ENCODE assay signal across 12 cellular contexts in genomic region chr6:137832110-137832509, GRCh38. TPM values are rescaled to one million over a fixed set of nuclear protein-coding genes. Genes with fewer than 3 reads are reported as not detected.
DNase-seq lines count a peak whose midpoint lies in the region; ATAC-seq and TF ChIP-seq lines count a peak whose summit lies in the region.
"Had no signal": no experiment of that assay in that cellular context is flagged by ENCODE, and none has a peak within 500 bp of the region (broad histone marks: within the 10 kb centered on the region; RNA-seq: fewer than 3 reads in every experiment).

No MANE protein-coding gene starts in this region.

- H3K4me3 Mint-ChIP-seq in stimulated activated naive CD8-positive, alpha-beta T cell treated with anti-CD3 and anti-CD28 coated beads, Interleukin-15, Interleukin-2, amounts not matched to agents 100 ng/mL and 50 ng/mL, for 24 hours: peak overlapping the region; percentile 35

- no peak overlapping the region for H3K4me3 ChIP-seq in fibroblast of the aortic adventitia (ENCODE audit: low read depth, low read length)
- H3K4me3 ChIP-seq: transverse colon had no signal

- no peak for ATAC-seq in stimulated activated naive CD8-positive, alpha-beta T cell treated with anti-CD3 and anti-CD28 coated beads, Interleukin-15, Interleukin-2, amounts not matched to agents 100 U/mL and 50 U/mL, for 24 hours
- no peak for ATAC-seq in SK-N-SH treated with all-trans-retinoic acid at 6 μM for 48 hours

- peaks cover 60% of the 10 kb centered on the region for H3K4me1 Mint-ChIP-seq in stimulated activated naive CD8-positive, alpha-beta T cell treated with anti-CD3 and anti-CD28 coated beads, Interleukin-15, Interleukin-2, amounts not matched to agents 100 ng/mL and 50 ng/mL, for 24 hours (ENCODE audit: low read depth)

- H3K27ac Mint-ChIP-seq in stimulated activated naive CD8-positive, alpha-beta T cell treated with anti-CD3 and anti-CD28 coated beads, Interleukin-15, Interleukin-2, amounts not matched to agents 100 ng/mL and 50 ng/mL, for 24 hours: peak overlapping the region; percentile 82

- no peaks in the 10 kb centered on the region for H3K9me3 Mint-ChIP-seq in stimulated activated naive CD8-positive, alpha-beta T cell treated with anti-CD3 and anti-CD28 coated beads, Interleukin-15, Interleukin-2, amounts not matched to agents 100 ng/mL and 50 ng/mL, for 24 hours

- no peak for DNase-seq in stimulated activated naive CD8-positive, alpha-beta T cell treated with anti-CD3 and anti-CD28 coated beads, Interleukin-15, Interleukin-2, amounts not matched to agents 100 U/mL and 50 U/mL, for 24 hours
- DNase-seq in SW480 (ENCODE audit: low spot score) (peak; percentile 44), fibroblast of the aortic adventitia (ENCODE audit: low read depth) (peak; percentile 75), ecto neural progenitor cell (ENCODE audit: low spot score) (no peak), posterior cingulate gyrus (no peak), NCI-H345 (lab: John Stamatoyannopoulos, UW) (no peak)
- DNase-seq: dermis blood vessel endothelial cell, nucleus accumbens, T-helper 2 cell, transverse colon had no signal

- H3K36me3 Mint-ChIP-seq in stimulated activated naive CD8-positive, alpha-beta T cell treated with anti-CD3 and anti-CD28 coated beads, Interleukin-15, Interleukin-2, amounts not matched to agents 100 ng/mL and 50 ng/mL, for 24 hours (ENCODE audit: low read depth): peaks cover 4% of the 10 kb centered on the region

- intact Hi-C loops in posterior cingulate gyrus (cut with DNase I): no loop called here

- no peak for TF ChIP-seq CTCF in fibroblast of the aortic adventitia (IDR thresholded peaks at IDR 0.05; ENCODE audit: insufficient read depth, low read length)

- H3K27me3 Mint-ChIP-seq in stimulated activated naive CD8-positive, alpha-beta T cell treated with anti-CD3 and anti-CD28 coated beads, Interleukin-15, Interleukin-2, amounts not matched to agents 100 ng/mL and 50 ng/mL, for 24 hours: no peaks in the 10 kb centered on the region

TF ChIP-seq in SK-N-SH treated with all-trans-retinoic acid at 6 μM for 48 hours, 23 proteins besides CTCF, POLR2A, EP300 and RAD21:
- TF ChIP-seq ZNF70 (CRISPR knock-in tag; IDR thresholded peaks at IDR 0.05) (no peak), ZNF8 (CRISPR knock-in tag; IDR thresholded peaks at IDR 0.05) (no peak), TCF4 (CRISPR knock-in tag; IDR thresholded peaks at IDR 0.05; ENCODE audit: borderline replicate concordance) (no peak), ZC3H10 (CRISPR knock-in tag; IDR thresholded peaks at IDR 0.05) (no peak), TOX (CRISPR knock-in tag; IDR thresholded peaks at IDR 0.05; ENCODE audit: borderline replicate concordance) (no peak), ESRRG (CRISPR knock-in tag; IDR thresholded peaks at IDR 0.05) (no peak), TSHZ2 (CRISPR knock-in tag; IDR thresholded peaks at IDR 0.05) (no peak), OSR1 (CRISPR knock-in tag; IDR thresholded peaks at IDR 0.05) (no peak), ISL1 (CRISPR knock-in tag; IDR thresholded peaks at IDR 0.05) (no peak), BACH2 (CRISPR knock-in tag; IDR thresholded peaks at IDR 0.05; ENCODE audit: borderline replicate concordance) (no peak), RARB (CRISPR knock-in tag; IDR thresholded peaks at IDR 0.05) (no peak), CSDC2 (CRISPR knock-in tag; IDR thresholded peaks at IDR 0.05) (no peak), ARNTL (CRISPR knock-in tag; IDR thresholded peaks at IDR 0.05; ENCODE audit: borderline replicate concordance, low read depth) (no peak), ZNF565 (CRISPR knock-in tag; conservative IDR thresholded peaks at IDR 0.05; ENCODE audit: low read depth) (no peak), ZFP3 (CRISPR knock-in tag; IDR thresholded peaks at IDR 0.05) (no peak)
- TF ChIP-seq, protein P1, sequence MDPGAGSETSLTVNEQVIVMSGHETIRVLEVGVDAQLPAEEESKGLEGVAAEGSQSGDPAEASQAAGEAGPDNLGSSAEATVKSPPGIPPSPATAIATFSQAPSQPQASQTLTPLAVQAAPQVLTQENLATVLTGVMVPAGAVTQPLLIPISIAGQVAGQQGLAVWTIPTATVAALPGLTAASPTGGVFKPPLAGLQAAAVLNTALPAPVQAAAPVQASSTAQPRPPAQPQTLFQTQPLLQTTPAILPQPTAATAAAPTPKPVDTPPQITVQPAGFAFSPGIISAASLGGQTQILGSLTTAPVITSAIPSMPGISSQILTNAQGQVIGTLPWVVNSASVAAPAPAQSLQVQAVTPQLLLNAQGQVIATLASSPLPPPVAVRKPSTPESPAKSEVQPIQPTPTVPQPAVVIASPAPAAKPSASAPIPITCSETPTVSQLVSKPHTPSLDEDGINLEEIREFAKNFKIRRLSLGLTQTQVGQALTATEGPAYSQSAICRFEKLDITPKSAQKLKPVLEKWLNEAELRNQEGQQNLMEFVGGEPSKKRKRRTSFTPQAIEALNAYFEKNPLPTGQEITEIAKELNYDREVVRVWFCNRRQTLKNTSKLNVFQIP (CRISPR knock-in tag; IDR thresholded peaks at IDR 0.05; ENCODE audit: borderline replicate concordance, low read depth): no peak
- TF ChIP-seq, protein P2, sequence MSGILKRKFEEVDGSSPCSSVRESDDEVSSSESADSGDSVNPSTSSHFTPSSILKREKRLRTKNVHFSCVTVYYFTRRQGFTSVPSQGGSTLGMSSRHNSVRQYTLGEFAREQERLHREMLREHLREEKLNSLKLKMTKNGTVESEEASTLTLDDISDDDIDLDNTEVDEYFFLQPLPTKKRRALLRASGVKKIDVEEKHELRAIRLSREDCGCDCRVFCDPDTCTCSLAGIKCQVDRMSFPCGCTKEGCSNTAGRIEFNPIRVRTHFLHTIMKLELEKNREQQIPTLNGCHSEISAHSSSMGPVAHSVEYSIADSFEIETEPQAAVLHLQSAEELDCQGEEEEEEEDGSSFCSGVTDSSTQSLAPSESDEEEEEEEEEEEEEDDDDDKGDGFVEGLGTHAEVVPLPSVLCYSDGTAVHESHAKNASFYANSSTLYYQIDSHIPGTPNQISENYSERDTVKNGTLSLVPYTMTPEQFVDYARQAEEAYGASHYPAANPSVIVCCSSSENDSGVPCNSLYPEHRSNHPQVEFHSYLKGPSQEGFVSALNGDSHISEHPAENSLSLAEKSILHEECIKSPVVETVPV (CRISPR knock-in tag; IDR thresholded peaks at IDR 0.05): no peak
- TF ChIP-seq, protein P3, sequence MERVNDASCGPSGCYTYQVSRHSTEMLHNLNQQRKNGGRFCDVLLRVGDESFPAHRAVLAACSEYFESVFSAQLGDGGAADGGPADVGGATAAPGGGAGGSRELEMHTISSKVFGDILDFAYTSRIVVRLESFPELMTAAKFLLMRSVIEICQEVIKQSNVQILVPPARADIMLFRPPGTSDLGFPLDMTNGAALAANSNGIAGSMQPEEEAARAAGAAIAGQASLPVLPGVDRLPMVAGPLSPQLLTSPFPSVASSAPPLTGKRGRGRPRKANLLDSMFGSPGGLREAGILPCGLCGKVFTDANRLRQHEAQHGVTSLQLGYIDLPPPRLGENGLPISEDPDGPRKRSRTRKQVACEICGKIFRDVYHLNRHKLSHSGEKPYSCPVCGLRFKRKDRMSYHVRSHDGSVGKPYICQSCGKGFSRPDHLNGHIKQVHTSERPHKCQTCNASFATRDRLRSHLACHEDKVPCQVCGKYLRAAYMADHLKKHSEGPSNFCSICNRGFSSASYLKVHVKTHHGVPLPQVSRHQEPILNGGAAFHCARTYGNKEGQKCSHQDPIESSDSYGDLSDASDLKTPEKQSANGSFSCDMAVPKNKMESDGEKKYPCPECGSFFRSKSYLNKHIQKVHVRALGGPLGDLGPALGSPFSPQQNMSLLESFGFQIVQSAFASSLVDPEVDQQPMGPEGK (CRISPR knock-in tag; IDR thresholded peaks at IDR 0.05; ENCODE audit: borderline replicate concordance): no peak

RNA-seq across cellular contexts. Expression of gene TNFAIP3, which starts 34.9 kb away (rescaled TPM):
- total RNA-seq in fibroblast of the aortic adventitia (ENCODE audit: low replicate concordance): 7.0 and 19.9 TPM in 2 replicates

Comparison
In these comparisons a context has a peak if more than half of its experiments do, and no peak if none do; other contexts are left out.
1. DNase-seq: peak in SW480 (single experiment) and fibroblast of the aortic adventitia (single experiment); none in stimulated activated naive CD8-positive, alpha-beta T cell treated with anti-CD3 and anti-CD28 coated beads, Interleukin-15, Interleukin-2, amounts not matched to agents 100 U/mL and 50 U/mL, for 24 hours (single experiment), ecto neural progenitor cell (single experiment), posterior cingulate gyrus (0 of 10) and NCI-H345 (single experiment).